ENCODE assay signal across 13 cellular contexts in genomic region chr9:14027114-14027812, GRCh38.
DNase-seq lines count a peak whose midpoint lies in the region; ATAC-seq and TF ChIP-seq lines count a peak whose summit lies in the region.
"Had no signal": no experiment of that assay in that cellular context is flagged by ENCODE, and none has a peak within 500 bp of the region (broad histone marks: within the 10 kb centered on the region; RNA-seq: fewer than 3 reads in every experiment).

No MANE protein-coding gene starts in this region.

- no peaks in the 10 kb centered on the region for H3K9me3 Mint-ChIP-seq in nephron
- H3K9me3 Mint-ChIP-seq in activated naive CD8-positive, alpha-beta T cell treated with anti-CD3 and anti-CD28 coated beads for 36 hours, result no peaks in the 10 kb centered on the region
- peaks cover 0 to 9% (median 2%) of the 10 kb centered on the region in 3 donors for H3K9me3 Mint-ChIP-seq in T-cell
- H3K9me3 Mint-ChIP-seq: activated naive CD4-positive, alpha-beta T cell treated with anti-CD3 and anti-CD28 coated beads, Interleukin-2, amount 50 U/mL, for 24 hours; HFFc6 had no signal

- H3K27ac Mint-ChIP-seq in nephron, result peak overlapping the region; percentile 78 to 100 (median 82)
- no peak overlapping the region for H3K27ac Mint-ChIP-seq in activated naive CD8-positive, alpha-beta T cell treated with anti-CD3 and anti-CD28 coated beads for 36 hours
- H3K27ac Mint-ChIP-seq in T-cell, result no peak overlapping the region
- H3K27ac Mint-ChIP-seq: activated naive CD4-positive, alpha-beta T cell treated with anti-CD3 and anti-CD28 coated beads, Interleukin-2, amount 50 U/mL, for 24 hours; B cell; HFFc6; stimulated activated naive CD8-positive, alpha-beta T cell treated with anti-CD3 and anti-CD28 coated beads, Interleukin-15, amount 100 ng/mL, for 72 hours had no signal

- POLR2A ChIA-PET in T-cell (lab: Charles Lee), result no interaction called here

- no peak overlapping the region for H3K4me3 Mint-ChIP-seq in nephron
- H3K4me3 Mint-ChIP-seq in activated naive CD8-positive, alpha-beta T cell treated with anti-CD3 and anti-CD28 coated beads for 36 hours, result no peak overlapping the region
- H3K4me3 Mint-ChIP-seq in T-cell, result no peak overlapping the region
- H3K4me3 Mint-ChIP-seq: activated naive CD4-positive, alpha-beta T cell treated with anti-CD3 and anti-CD28 coated beads, Interleukin-2, amount 50 U/mL, for 24 hours; B cell; HFFc6; stimulated activated naive CD8-positive, alpha-beta T cell treated with anti-CD3 and anti-CD28 coated beads, Interleukin-15, amount 100 ng/mL, for 72 hours had no signal

- peaks cover 58% of the 10 kb centered on the region for H3K4me1 Mint-ChIP-seq in nephron
- no peaks in the 10 kb centered on the region for H3K4me1 Mint-ChIP-seq in activated naive CD8-positive, alpha-beta T cell treated with anti-CD3 and anti-CD28 coated beads for 36 hours
- H3K4me1 Mint-ChIP-seq in T-cell, result no peaks in the 10 kb centered on the region
- H3K4me1 Mint-ChIP-seq: activated naive CD4-positive, alpha-beta T cell treated with anti-CD3 and anti-CD28 coated beads, Interleukin-2, amount 50 U/mL, for 24 hours; B cell; stimulated activated naive CD8-positive, alpha-beta T cell treated with anti-CD3 and anti-CD28 coated beads, Interleukin-15, amount 100 ng/mL, for 72 hours had no signal

- H3K36me3 Mint-ChIP-seq in nephron (ENCODE audit: low read depth) (no peaks in the 10 kb centered on the region), T-cell (no peaks in the 10 kb centered on the region)
- no peaks in the 10 kb centered on the region for H3K36me3 Mint-ChIP-seq in activated naive CD8-positive, alpha-beta T cell treated with anti-CD3 and anti-CD28 coated beads for 36 hours
- H3K36me3 Mint-ChIP-seq: activated naive CD4-positive, alpha-beta T cell treated with anti-CD3 and anti-CD28 coated beads, Interleukin-2, amount 50 U/mL, for 24 hours had no signal

- DNase-seq in DMS153 (lab: John Stamatoyannopoulos, UW) (peak; percentile 66), NCI-H510A treated with DMSO at 0.1 percent for 48 hours (lab: John Stamatoyannopoulos, UW) (peak; percentile 85), Right ventricle myocardium superior (peak; percentile 62), 8988T (no peak), T-cell (no peak)
- no peak for DNase-seq in activated naive CD8-positive, alpha-beta T cell treated with anti-CD3 and anti-CD28 coated beads for 36 hours
- DNase-seq: HFFc6; NCI-H1694 treated with DMSO at 0.1 percent for 48 hours; stimulated activated naive CD8-positive, alpha-beta T cell treated with anti-CD3 and anti-CD28 coated beads, Interleukin-15, amount 100 ng/mL, for 72 hours had no signal

- intact Hi-C loops in Right ventricle myocardium superior (cut with DNase I), result no loop called here

- H3K27me3 Mint-ChIP-seq in nephron (ENCODE audit: low read depth) (no peaks in the 10 kb centered on the region), T-cell (no peaks in the 10 kb centered on the region)
- H3K27me3 Mint-ChIP-seq in activated naive CD8-positive, alpha-beta T cell treated with anti-CD3 and anti-CD28 coated beads for 36 hours, result no peaks in the 10 kb centered on the region
- H3K27me3 Mint-ChIP-seq: activated naive CD4-positive, alpha-beta T cell treated with anti-CD3 and anti-CD28 coated beads, Interleukin-2, amount 50 U/mL, for 24 hours; B cell; stimulated activated naive CD8-positive, alpha-beta T cell treated with anti-CD3 and anti-CD28 coated beads, Interleukin-15, amount 100 ng/mL, for 72 hours had no signal

- CTCF ChIA-PET in T-cell (lab: Charles Lee), result interaction anchor here in 1 of 2 donors (0.6 kb wide), 1 partner anchor 47 kb away, joined by 3 read pairs; no protein-coding TSS in a partner anchor

- ATAC-seq in Right ventricle myocardium superior (ENCODE audit: poor library complexity), result peak; percentile 80
- ATAC-seq in T-cell (replicated peaks in 1 of 4), result no peak
- ATAC-seq in GM21786 (IDR thresholded peaks at IDR 0.05; ENCODE audit: unreplicated experiment), result no peak
- ATAC-seq: stimulated activated naive CD8-positive, alpha-beta T cell treated with anti-CD3 and anti-CD28 coated beads, Interleukin-15, amount 100 ng/mL, for 72 hours had no signal

- TF ChIP-seq CTCF in nephron (IDR thresholded peaks at IDR 0.05; ENCODE audit: unreplicated experiment in 3 of 3), result no peak

Comparison
In these comparisons a context has a peak if more than half of its experiments do, and no peak if none do; other contexts are left out.
1. DNase-seq: peak in DMS153 (single experiment), NCI-H510A treated with DMSO at 0.1 percent for 48 hours (single experiment) and Right ventricle myocardium superior (single experiment); none in activated naive CD8-positive, alpha-beta T cell treated with anti-CD3 and anti-CD28 coated beads for 36 hours (single experiment), 8988T (single experiment) and T-cell (0 of 34).
2. H3K27ac Mint-ChIP-seq: peak in nephron (3 of 3); none in activated naive CD8-positive, alpha-beta T cell treated with anti-CD3 and anti-CD28 coated beads for 36 hours (single experiment) and T-cell (0 of 2).